In the genomic region with DNA sequence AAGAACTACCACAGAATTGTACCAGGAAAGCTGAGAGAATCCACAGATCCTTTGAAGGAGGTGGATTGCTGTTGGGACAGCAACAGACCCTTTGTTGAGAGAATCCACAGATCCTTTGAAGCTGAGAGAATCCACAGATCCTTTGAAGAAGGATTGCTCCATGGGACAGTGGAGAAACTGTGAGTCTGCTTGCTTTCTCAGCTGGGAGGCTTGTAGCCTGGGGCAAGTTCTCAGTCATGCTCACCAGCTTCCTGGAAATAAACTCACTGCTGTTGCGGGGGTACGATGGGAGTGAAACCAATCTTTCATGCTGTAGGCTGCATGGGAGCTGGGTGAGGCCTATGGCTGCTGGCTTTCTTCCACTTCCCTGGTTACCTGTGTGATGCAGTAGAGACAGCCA, we compare ENCODE assay signal across 32 cellular contexts.
"Had no signal": no experiment of that assay in that cellular context is flagged by ENCODE, and none has a peak within 500 bp of the region (broad histone marks: within the 10 kb centered on the region; RNA-seq: fewer than 3 reads in every experiment).

No MANE protein-coding gene starts in this region.

- H3K36me3 Mint-ChIP-seq: neural progenitor cell; stimulated activated memory B cell treated with anti-CD40 and anti-IgM and Interleukin-4, amounts not matched to agents 10 μg/mL and 1 μg/mL and 100 μg/mL, for 72 hours had no signal

- H2AFZ ChIP-seq: neural progenitor cell had no signal

- DNase-seq: activated CD4-positive, alpha-beta memory T cell treated with anti-CD3 and anti-CD28 coated beads, Interleukin-2, amount 10 ng/mL, durations not matched to agents 7 days and 5 days; activated CD4-positive, alpha-beta T cell treated with anti-CD3 and anti-CD28 coated beads for 1 hour; activated CD4-positive, alpha-beta T cell treated with anti-CD3 and anti-CD28 coated beads, Interleukin-2, amount 10 ng/mL, durations not matched to agents 7 days and 5 days; activated CD8-positive, alpha-beta memory T cell treated with anti-CD3 and anti-CD28 coated beads, Interleukin-2, amount 50 U/mL, for 48 hours; activated gamma-delta T cell; activated naive CD4-positive, alpha-beta T cell treated with anti-CD3 and anti-CD28 coated beads, Interleukin-2, amount 50 U/mL, for 16 hours; activated T-cell treated with anti-CD3 and anti-CD28 coated beads, Interleukin-2, amount 50 U/mL, for 24 hours; amniotic stem cell; brain microvascular endothelial cell; central memory CD4-positive, alpha-beta T cell; endodermal cell; glutamatergic neuron; hippocampal formation; immature natural killer cell; natural killer cell; occipital lobe; stimulated activated CD4-positive, alpha-beta T cell treated with anti-CD3 and anti-CD28 coated beads, Interleukin-1b, Interleukin-23, amount 100 ng/mL, for 48 hours; stimulated activated CD4-positive, alpha-beta T cell treated with anti-CD3 and anti-CD28 coated beads, Interleukin-4, amount 100 ng/mL, for 4 hours; stimulated activated CD8-positive, alpha-beta memory T cell treated with anti-CD3 and anti-CD28 coated beads, Interleukin-4, amount 100 ng/mL, for 48 hours; stimulated activated naive CD8-positive, alpha-beta T cell treated with anti-CD3 and anti-CD28 coated beads, Interleukin-15, amount 100 ng/mL, for 72 hours; thyroid gland; upper lobe of right lung had no signal

- H3K27ac Mint-ChIP-seq: activated CD4-positive, alpha-beta memory T cell treated with anti-CD3 and anti-CD28 coated beads, Interleukin-2, amount 10 ng/mL, durations not matched to agents 7 days and 5 days; activated CD4-positive, alpha-beta T cell treated with anti-CD3 and anti-CD28 coated beads, Interleukin-2, amount 10 ng/mL, durations not matched to agents 7 days and 5 days; activated T-cell treated with anti-CD3 and anti-CD28 coated beads, Interleukin-2, amount 50 U/mL, for 24 hours; dendritic cell treated with granulocyte-macrophage colony-stimulating factor and Interleukin-4, amounts not matched to agents 40 ng/mL and 50 ng/mL, for 4 days; endodermal cell; immature natural killer cell; memory B cell; natural killer cell; neural progenitor cell; stimulated activated memory B cell treated with anti-CD40 and anti-IgM and Interleukin-4, amounts not matched to agents 10 μg/mL and 1 μg/mL and 100 μg/mL, for 72 hours; stimulated activated naive CD8-positive, alpha-beta T cell treated with anti-CD3 and anti-CD28 coated beads, Interleukin-15, amount 100 ng/mL, for 72 hours; T-helper 1 cell treated with Interleukin-12 subunit alpha and Interleukin-12 subunit beta and Interleukin-4 antibody, amounts not matched to agents 30 μg/mL and 1 μg/mL, for 36 hours had no signal

- H3K4me1 Mint-ChIP-seq: activated CD4-positive, alpha-beta memory T cell treated with anti-CD3 and anti-CD28 coated beads, Interleukin-2, amount 10 ng/mL, durations not matched to agents 7 days and 5 days; activated CD4-positive, alpha-beta T cell treated with anti-CD3 and anti-CD28 coated beads, Interleukin-2, amount 10 ng/mL, durations not matched to agents 7 days and 5 days; endodermal cell; immature natural killer cell; memory B cell; natural killer cell; neural progenitor cell; stimulated activated memory B cell treated with anti-CD40 and anti-IgM and Interleukin-4, amounts not matched to agents 10 μg/mL and 1 μg/mL and 100 μg/mL, for 72 hours; stimulated activated naive CD8-positive, alpha-beta T cell treated with anti-CD3 and anti-CD28 coated beads, Interleukin-15, amount 100 ng/mL, for 72 hours had no signal

- FAIRE-seq: astrocyte had no signal

- ATAC-seq: foreskin keratinocyte; natural killer cell; stimulated activated memory B cell treated with anti-CD40 and anti-IgM and Interleukin-4, amounts not matched to agents 10 μg/mL and 1 μg/mL and 100 μg/mL, for 72 hours; stimulated activated naive CD8-positive, alpha-beta T cell treated with anti-CD3 and anti-CD28 coated beads, Interleukin-15, amount 100 ng/mL, for 72 hours; upper lobe of right lung had no signal

- H3K4me2 ChIP-seq: neural progenitor cell, smooth muscle cell had no signal

- H3K27me3 Mint-ChIP-seq: activated CD4-positive, alpha-beta memory T cell treated with anti-CD3 and anti-CD28 coated beads, Interleukin-2, amount 10 ng/mL, durations not matched to agents 7 days and 5 days; activated CD4-positive, alpha-beta T cell treated with anti-CD3 and anti-CD28 coated beads, Interleukin-2, amount 10 ng/mL, durations not matched to agents 7 days and 5 days; dendritic cell treated with granulocyte-macrophage colony-stimulating factor and Interleukin-4, amounts not matched to agents 40 ng/mL and 50 ng/mL, for 4 days had no signal

- H3K27me3 ChIP-seq: brain microvascular endothelial cell, esophagus muscularis mucosa, neural progenitor cell, right atrium auricular region, thyroid gland, upper lobe of right lung had no signal

- H3K9me3 Mint-ChIP-seq: activated CD4-positive, alpha-beta memory T cell treated with anti-CD3 and anti-CD28 coated beads, Interleukin-2, amount 10 ng/mL, durations not matched to agents 7 days and 5 days; endodermal cell had no signal

- H3K36me3 ChIP-seq: brain microvascular endothelial cell, esophagus muscularis mucosa, neural progenitor cell, right atrium auricular region, thyroid gland, upper lobe of right lung had no signal

- H3K4me3 Mint-ChIP-seq: activated CD4-positive, alpha-beta memory T cell treated with anti-CD3 and anti-CD28 coated beads, Interleukin-2, amount 10 ng/mL, durations not matched to agents 7 days and 5 days; activated CD4-positive, alpha-beta T cell treated with anti-CD3 and anti-CD28 coated beads, Interleukin-2, amount 10 ng/mL, durations not matched to agents 7 days and 5 days; activated T-cell treated with anti-CD3 and anti-CD28 coated beads, Interleukin-2, amount 50 U/mL, for 24 hours; dendritic cell treated with granulocyte-macrophage colony-stimulating factor and Interleukin-4, amounts not matched to agents 40 ng/mL and 50 ng/mL, for 4 days; endodermal cell; immature natural killer cell; memory B cell; natural killer cell; neural progenitor cell; stimulated activated memory B cell treated with anti-CD40 and anti-IgM and Interleukin-4, amounts not matched to agents 10 μg/mL and 1 μg/mL and 100 μg/mL, for 72 hours; stimulated activated naive CD8-positive, alpha-beta T cell treated with anti-CD3 and anti-CD28 coated beads, Interleukin-15, amount 100 ng/mL, for 72 hours; T-helper 1 cell treated with Interleukin-12 subunit alpha and Interleukin-12 subunit beta and Interleukin-4 antibody, amounts not matched to agents 30 μg/mL and 1 μg/mL, for 36 hours had no signal

- H3K27ac ChIP-seq: brain microvascular endothelial cell, esophagus muscularis mucosa, foreskin keratinocyte, neural progenitor cell, right atrium auricular region, thyroid gland, upper lobe of right lung had no signal

- H3K9me3 ChIP-seq: thyroid gland, upper lobe of right lung had no signal

- H3K4me3 ChIP-seq: esophagus muscularis mucosa, neural progenitor cell, right atrium auricular region, smooth muscle cell, thyroid gland, upper lobe of right lung had no signal

- H3K4me1 ChIP-seq: esophagus muscularis mucosa, foreskin keratinocyte, right atrium auricular region, thyroid gland, upper lobe of right lung had no signal
